ENCODE assay signal across 10 cellular contexts in the genomic region with DNA sequence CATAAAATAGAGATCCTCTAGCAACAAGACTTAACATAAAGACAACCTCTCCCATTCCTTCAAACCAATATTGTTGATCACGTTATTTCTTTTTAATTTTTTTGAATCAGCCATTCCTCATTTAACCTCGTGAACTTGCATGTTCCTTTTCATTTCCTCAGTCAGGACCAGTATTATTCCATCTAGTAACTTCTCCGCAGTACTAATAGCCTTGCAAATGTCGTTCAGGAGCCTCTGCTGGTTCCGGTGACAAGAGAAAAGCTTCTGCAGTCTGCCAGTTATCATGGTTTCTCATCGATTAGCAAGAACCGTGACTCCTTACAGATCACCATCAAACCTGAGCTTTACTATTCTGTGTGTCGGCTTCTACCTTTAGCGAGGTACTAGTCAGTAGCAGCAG. TPM values are rescaled to one million over a fixed set of nuclear protein-coding genes. Genes with fewer than 3 reads are reported as not detected.
DNase-seq lines count a peak whose midpoint lies in the region; ATAC-seq and TF ChIP-seq lines count a peak whose summit lies in the region.
"Had no signal": no experiment of that assay in that cellular context is flagged by ENCODE, and none has a peak within 500 bp of the region (broad histone marks: within the 10 kb centered on the region; RNA-seq: fewer than 3 reads in every experiment).

No MANE protein-coding gene starts in this region.

- H3K4me3 ChIP-seq in heart left ventricle (peak overlapping the region in 9 of 12 donors; percentile 64 to 97 (median 83)), coronary artery (peak overlapping the region; percentile 99), mesodermal cell (ENCODE audit: extremely low read depth, insufficient read depth, low read length, poor library complexity, severe bottlenecking) (peak overlapping the region; percentile 92), uterus (no peak overlapping the region)

- ATAC-seq in heart left ventricle: no peak
- no peak for ATAC-seq in Right ventricle myocardium superior (ENCODE audit: poor library complexity)
- no peak for ATAC-seq in HG03280 (IDR thresholded peaks at IDR 0.05; ENCODE audit: unreplicated experiment)

- H3K36me3 ChIP-seq in heart left ventricle: no peaks in the 10 kb centered on the region
- no peaks in the 10 kb centered on the region for H3K36me3 ChIP-seq in mesodermal cell (ENCODE audit: control insufficient read depth, insufficient read depth, low read length)
- no peaks in the 10 kb centered on the region for H3K36me3 ChIP-seq in uterus

- DNase-seq in heart left ventricle: no peak
- no peak for DNase-seq in Right ventricle myocardium superior
- DNase-seq in coronary artery (ENCODE audit: low spot score): no peak
- no peak for DNase-seq in uterus
- no peak for DNase-seq in NCI-H2227 treated with DMSO at 0.1 percent for 48 hours (lab: John Stamatoyannopoulos, UW)
- DNase-seq in NCI-H774 (lab: John Stamatoyannopoulos, UW): no peak
- DNase-seq: posterior cingulate gyrus; stimulated activated naive CD4-positive, alpha-beta T cell had no signal

- H3K9me3 ChIP-seq in heart left ventricle: no peaks in the 10 kb centered on the region
- no peaks in the 10 kb centered on the region for H3K9me3 ChIP-seq in mesodermal cell (ENCODE audit: control insufficient read depth, low read length)
- H3K9me3 ChIP-seq in uterus: no peaks in the 10 kb centered on the region

- H3K27me3 ChIP-seq in heart left ventricle (no peaks in the 10 kb centered on the region), uterus (no peaks in the 10 kb centered on the region)

- intact Hi-C loops in heart left ventricle (cut with DNase I): loop anchor here in 8 of 10 donors (5.0 to 10.0 kb wide), 10 partner anchors 35 to 270 kb away; no protein-coding TSS in a partner anchor
- intact Hi-C loops in Right ventricle myocardium superior (cut with DNase I): loop anchor here (10.0 kb wide), 1 partner anchor 173 kb away; no protein-coding TSS in a partner anchor
- intact Hi-C loops in uterus (cut with DNase I; ENCODE audit: low total_unique reads): no loop called here

- 49 to 63% (median 56%) methylated on average over 9 of the region's 9 CpGs for WGBS in heart left ventricle, 4 donors
- WGBS in mesodermal cell (ENCODE audit: insufficient coverage in 2 of 2), 2 experiments: 8 to 13% methylated on average over 5 to 7 of the region's 9 CpGs

- TF ChIP-seq CTCF in heart left ventricle (IDR thresholded peaks at IDR 0.05) (no peak), coronary artery (IDR thresholded peaks at IDR 0.05) (no peak), uterus (IDR thresholded peaks at IDR 0.05) (no peak)

- no peak for TF ChIP-seq POLR2A in heart left ventricle (IDR thresholded peaks at IDR 0.05)
- no peak for TF ChIP-seq POLR2A in uterus (IDR thresholded peaks at IDR 0.05)

- H3K4me1 ChIP-seq in heart left ventricle (peaks cover 0 to 49% (median 37%) of the 10 kb centered on the region in 12 donors), mesodermal cell (ENCODE audit: control insufficient read depth, insufficient read depth, low read length, poor library complexity, severe bottlenecking) (peaks cover 20% of the 10 kb centered on the region), uterus (peaks cover 0 to 12% of the 10 kb centered on the region in 2 donors)

- H3K27ac ChIP-seq in heart left ventricle: peak overlapping the region in 9 of 12 donors; percentile 0 to 96 (median 90)
- H3K27ac ChIP-seq in coronary artery: no peak overlapping the region
- H3K27ac ChIP-seq in mesodermal cell (ENCODE audit: low read depth, low read length, severe bottlenecking): peak overlapping the region; percentile 59
- H3K27ac ChIP-seq in uterus: peak overlapping the region; percentile 81 to 96

RNA-seq across cellular contexts. Expression of a gene that starts 3.0 kb away (rescaled TPM):
- total RNA-seq in heart left ventricle: 100 to 1,000 TPM; 271 to 467 (median 381) TPM
- polyA plus RNA-seq in heart left ventricle: 100 to 1,000 TPM; 103 to 231 TPM
- total RNA-seq in Right ventricle myocardium superior: 292 TPM
- 546 TPM for polyA plus RNA-seq in mesodermal cell (2013, experiment 1 of 2)
- 502 TPM for polyA plus RNA-seq in mesodermal cell (2013, experiment 2 of 2)
- 100 to 1,000 TPM; 212 to 537 (median 430) TPM for total RNA-seq in uterus

Comparison
In these comparisons a context has a peak if more than half of its experiments do, and no peak if none do; other contexts are left out.
1. H3K27ac ChIP-seq: peak in heart left ventricle (9 of 12), mesodermal cell (single experiment) and uterus (2 of 2); none in coronary artery (0 of 2).
2. H3K4me3 ChIP-seq: peak in heart left ventricle (9 of 12), coronary artery (single experiment) and mesodermal cell (single experiment); none in uterus (0 of 2).